In genomic region chr4:55393461-55394320, GRCh38 we compare ENCODE assay signal across 12 cellular contexts. TPM values are rescaled to one million over a fixed set of nuclear protein-coding genes. Genes with fewer than 3 reads are reported as not detected.
DNase-seq lines count a peak whose midpoint lies in the region; ATAC-seq, FAIRE-seq and TF ChIP-seq lines count a peak whose summit lies in the region.
"Had no signal": no experiment of that assay in that cellular context is flagged by ENCODE, and none has a peak within 500 bp of the region (broad histone marks: within the 10 kb centered on the region; RNA-seq: fewer than 3 reads in every experiment).

No MANE protein-coding gene starts in this region.

- peak overlapping the region; percentile 52; the same call in 2 of the 3 replicates for H3K27ac ChIP-seq in K562 (ENCODE audit: extremely low read depth, low read depth, low read length)
- H3K27ac ChIP-seq: vagina had no signal

- TF ChIP-seq CTCF in K562 (IDR thresholded peaks at IDR 0.05 in 2 of 3, conservative IDR thresholded peaks at IDR 0.05 in 1 of 3; ENCODE audit: insufficient read depth in 2 of 3, low read depth in 1 of 3, low read length in 3 of 3) (no peak), natural killer cell (IDR thresholded peaks at IDR 0.05) (no peak)

- peaks cover 29 to 31% of the 10 kb centered on the region in 2 donors for H3K4me1 Mint-ChIP-seq in natural killer cell

- H3K27me3 Mint-ChIP-seq in natural killer cell (ENCODE audit: low read depth in 2 of 2): no peaks in the 10 kb centered on the region

- no peaks in the 10 kb centered on the region for H3K9me3 ChIP-seq in HAP-1
- H3K9me3 ChIP-seq in K562 (replicated peaks; ENCODE audit: control insufficient read depth, insufficient read depth, low read depth, low read length): no peaks in the 10 kb centered on the region
- H3K9me3 ChIP-seq: vagina had no signal

- peaks cover 20% of the 10 kb centered on the region for H4K20me1 ChIP-seq in K562 (replicated peaks; ENCODE audit: control insufficient read depth, insufficient read depth, low read length)

- peak overlapping the region; percentile 3 to 24; a peak in 2 of 4 replicates for H3K9ac ChIP-seq in K562 (ENCODE audit: insufficient read depth in 1 of 2, low read depth in 2 of 2, low read length in 2 of 2)

- intact Hi-C loops in K562 (cut with micrococcal nuclease) (no loop called here), natural killer cell (cut with micrococcal nuclease) (no loop called here)

- no peak for FAIRE-seq in K562 (lab: Jason Lieb, UNC)

- no peaks in the 10 kb centered on the region for H3K27me3 ChIP-seq in HAP-1 (ENCODE audit: low read depth)
- H3K27me3 ChIP-seq in K562 (ENCODE audit: control insufficient read depth in 2 of 2, insufficient read depth in 2 of 2, low read length in 2 of 2): no peaks in the 10 kb centered on the region
- H3K27me3 ChIP-seq: vagina had no signal

- TF ChIP-seq RAD21 in K562 (CRISPR knock-in tag; conservative IDR thresholded peaks at IDR 0.05 in 1 of 2, IDR thresholded peaks at IDR 0.05 in 1 of 2): no peak

- peaks cover 3% of the 10 kb centered on the region for H3K9me1 ChIP-seq in K562 (ENCODE audit: control insufficient read depth, insufficient read depth, low read length)

- TF ChIP-seq EP300 in K562 (IDR thresholded peaks at IDR 0.05; ENCODE audit: low read length): no peak

- no peaks in the 10 kb centered on the region for H3K36me3 Mint-ChIP-seq in natural killer cell

- no peaks in the 10 kb centered on the region for H3K9me3 Mint-ChIP-seq in natural killer cell

- H2AFZ ChIP-seq in K562 (ENCODE audit: low read depth, low read length): peak overlapping the region; percentile 67

- peak overlapping the region; percentile 11 for H3K4me3 Mint-ChIP-seq in natural killer cell

- no TSS peak for BruUV-seq in K562 (replicated peaks; lab: Mats Ljungman, UMichigan)

- peak; percentile 55 for DNase-seq in D341Med (ENCODE audit: low spot score)
- DNase-seq in HAP-1 (ENCODE audit: low spot score in 2 of 2): peak; percentile 31 to 40
- DNase-seq in K562 (ENCODE audit: extremely low read depth in 1 of 4, low spot score in 3 of 4): no peak
- DNase-seq in natural killer cell: no peak
- no peak for DNase-seq in cerebellar nuclear complex (lab: John Stamatoyannopoulos, UW)
- DNase-seq in CD1c-positive myeloid dendritic cell (ENCODE audit: extremely low spot score): no peak
- DNase-seq in NCI-H187 (lab: John Stamatoyannopoulos, UW): no peak
- DNase-seq: amniotic stem cell, GF-D8, NCI-H2081 treated with DMSO at 0.1 percent for 48 hours had no signal

- H3K4me2 ChIP-seq in K562 (ENCODE audit: insufficient read depth, low read length): no peak overlapping the region

- TF ChIP-seq POLR2A in K562 (conservative IDR thresholded peaks at IDR 0.05): no peak

- H3K79me2 ChIP-seq in K562 (ENCODE audit: control insufficient read depth, insufficient read depth, low read length): peaks cover 39% of the 10 kb centered on the region

- in situ Hi-C loops in HAP-1 (cut with MboI; ENCODE audit: low sequenced_read_pairs): no loop called here
- in situ Hi-C loops in K562 (cut with MboI): no loop called here

- H3K4me3 ChIP-seq in HAP-1 (no peak overlapping the region), K562 (no peak overlapping the region)
- H3K4me3 ChIP-seq: vagina had no signal

- POLR2A ChIA-PET in K562 (lab: Yijun Ruan, JAX): interaction anchor here (0.8 to 3.4 kb wide), 3 partner anchors 7 to 52 kb away, joined by 3 to 23 read pairs (median 4); no protein-coding TSS in a partner anchor

- ATAC-seq in K562: no peak
- no peak for ATAC-seq in natural killer cell
- ATAC-seq: SK-N-SH treated with all-trans-retinoic acid at 6 μM for 48 hours had no signal

- CTCF ChIA-PET in K562 (lab: Yijun Ruan, JAX; ENCODE audit: low intra/inter-chr PET ratio): no interaction called here

- 61% methylated on average over 4 of the region's 4 CpGs for WGBS in K562 (ENCODE audit: insufficient coverage, low coverage, missing lambda C conversion rate)

- H3K4me1 ChIP-seq in HAP-1: peaks cover 11% of the 10 kb centered on the region
- H3K4me1 ChIP-seq in K562 (replicated peaks in 1 of 2; ENCODE audit: control insufficient read depth in 2 of 2, insufficient read depth in 2 of 2, low read length in 2 of 2): peaks cover 16 to 31% of the 10 kb centered on the region in 2 experiments; a peak in 4 of 5 replicates

- H3K36me3 ChIP-seq in HAP-1 (replicated peaks) (peaks cover 7% of the 10 kb centered on the region), K562 (ENCODE audit: control insufficient read depth, insufficient read depth, low read length) (peaks cover 18% of the 10 kb centered on the region)
- H3K36me3 ChIP-seq: vagina had no signal

- peak overlapping the region; percentile 6 to 57 for H3K27ac Mint-ChIP-seq in natural killer cell

TF ChIP-seq in K562, 482 proteins besides CTCF, POLR2A, EP300 and RAD21:
- no peak for TF ChIP-seq HES1 (IDR thresholded peaks at IDR 0.05; ENCODE audit: low read depth)
TF ChIP-seq in K562: peak in this region for 0.

RNA-seq across cellular contexts. Expression of gene TMEM165, which starts 2.1 kb away (rescaled TPM):
- total RNA-seq in K562 (2011; cell fraction: chromatin; rRNA removed; ENCODE audit: low replicate concordance): 347 and 666 TPM in 2 replicates
- 225 and 269 TPM in 2 replicates for total RNA-seq in K562 (2011; cell fraction: nucleolus; rRNA removed)
- total RNA-seq in K562 (2011; cell fraction: nucleoplasm; rRNA removed): 544 and 827 TPM in 2 replicates
- 112 and 116 TPM in 2 replicates for total RNA-seq in K562 (2014; rRNA removed)
- 96.6 and 96.8 TPM in 2 replicates for total RNA-seq in K562 (2014; rRNA removed; fragmentation: Illumina TruSeq; extraction: Trizol)
- total RNA-seq in K562 (2015; rRNA removed; fragmentation: Illumina TruSeq; extraction: Trizol): 91.7 and 97.1 TPM in 2 replicates
- 84.6 and 97.5 TPM in 2 replicates for total RNA-seq in K562 (2021)
- polyA plus RNA-seq in K562 (2011; rRNA removed): 145 and 174 TPM in 2 replicates
- polyA plus RNA-seq in K562 (2011; cell fraction: cytosol; rRNA removed): 80.4 and 158 TPM in 2 replicates
- polyA plus RNA-seq in K562 (2011; cell fraction: nucleus; rRNA removed): 179 and 244 TPM in 2 replicates
- polyA plus RNA-seq in K562 (2012): 54.2 and 62.0 TPM in 2 replicates
- polyA plus RNA-seq in K562 (2014; fragmentation: Illumina TruSeq; extraction: Trizol): 58.7 and 70.6 TPM in 2 replicates
- polyA plus RNA-seq in K562 (2014; fragmentation: Nextera tagmentation; extraction: Ambion mirVana): 10 to 100 TPM; 21.3 to 27.5 TPM
- polyA plus RNA-seq in K562 (2014; rRNA removed): 105 and 106 TPM in 2 replicates
- 177 and 204 TPM in 2 replicates for polyA minus RNA-seq in K562 (2011; rRNA and poly(A)+ RNA removed)
- polyA minus RNA-seq in K562 (2011; cell fraction: cytosol; rRNA and poly(A)+ RNA removed): 53.2 and 61.2 TPM in 2 replicates
- 110 and 180 TPM in 2 replicates for polyA minus RNA-seq in K562 (2011; cell fraction: nucleus; rRNA and poly(A)+ RNA removed)
- total RNA-seq in natural killer cell: 100 to 1,000 TPM in 2 of 3 donors, 10 to 100 TPM in 1; 86.9 to 113 (median 102) TPM

RNA-seq across cellular contexts. Expression of gene SRD5A3, which starts 47.6 kb away (rescaled TPM):
- total RNA-seq in K562 (2011; cell fraction: chromatin; rRNA removed; ENCODE audit: low replicate concordance): 12.9 and 19.1 TPM in 2 replicates
- total RNA-seq in K562 (2011; cell fraction: nucleolus; rRNA removed): 12.9 and 13.5 TPM in 2 replicates
- total RNA-seq in K562 (2011; cell fraction: nucleoplasm; rRNA removed): 22.7 and 23.1 TPM in 2 replicates
- 9.1 and 12.0 TPM in 2 replicates for total RNA-seq in K562 (2014; rRNA removed)
- total RNA-seq in K562 (2014; rRNA removed; fragmentation: Illumina TruSeq; extraction: Trizol): 15.7 and 16.2 TPM in 2 replicates
- total RNA-seq in K562 (2015; rRNA removed; fragmentation: Illumina TruSeq; extraction: Trizol): 10.6 and 13.3 TPM in 2 replicates
- 21.6 and 21.7 TPM in 2 replicates for total RNA-seq in K562 (2021)
- 34.0 and 37.0 TPM in 2 replicates for polyA plus RNA-seq in K562 (2011; rRNA removed)
- polyA plus RNA-seq in K562 (2011; cell fraction: cytosol; rRNA removed): 14.5 and 26.4 TPM in 2 replicates
- polyA plus RNA-seq in K562 (2011; cell fraction: nucleus; rRNA removed): 6.9 and 11.5 TPM in 2 replicates
- 17.2 and 29.6 TPM in 2 replicates for polyA plus RNA-seq in K562 (2012)
- 15.0 and 17.0 TPM in 2 replicates for polyA plus RNA-seq in K562 (2014; fragmentation: Illumina TruSeq; extraction: Trizol)
- polyA plus RNA-seq in K562 (2014; fragmentation: Nextera tagmentation; extraction: Ambion mirVana): 1 to 10 TPM; 2.5 to 5.3 TPM
- 10.0 and 14.1 TPM in 2 replicates for polyA plus RNA-seq in K562 (2014; rRNA removed)
- polyA minus RNA-seq in K562 (2011; rRNA and poly(A)+ RNA removed): 25.0 and 35.5 TPM in 2 replicates
- 9.6 and 16.2 TPM in 2 replicates for polyA minus RNA-seq in K562 (2011; cell fraction: cytosol; rRNA and poly(A)+ RNA removed)
- 2.2 and 3.1 TPM in 2 replicates for polyA minus RNA-seq in K562 (2011; cell fraction: nucleus; rRNA and poly(A)+ RNA removed)
- total RNA-seq in natural killer cell: 1 to 10 TPM; 3.5 to 5.6 (median 4.5) TPM

Comparison
In these comparisons a context has a peak if more than half of its experiments do, and no peak if none do; other contexts are left out.
1. DNase-seq: peak in D341Med (single experiment) and HAP-1 (2 of 2); none in K562 (0 of 4), natural killer cell (single experiment), cerebellar nuclear complex (0 of 2), CD1c-positive myeloid dendritic cell (single experiment) and NCI-H187 (0 of 2).